ENCODE assay signal across 8 cellular contexts in genomic region chr3:101809178-101810022, GRCh38. TPM values are rescaled to one million over a fixed set of nuclear protein-coding genes. Genes with fewer than 3 reads are reported as not detected.
A peak's percentile ranks its signal among the peaks of the same experiment; 100 is the strongest.
DNase-seq lines count a peak whose midpoint lies in the region; ATAC-seq, FAIRE-seq and TF ChIP-seq lines count a peak whose summit lies in the region.

No MANE protein-coding gene starts in this region.

- H3K9me3 ChIP-seq in H9 (ENCODE audit: control insufficient read depth, low read depth, low read length): no peaks in the 10 kb centered on the region
- no peaks in the 10 kb centered on the region for H3K9me3 ChIP-seq in small intestine (ENCODE audit: control insufficient read depth, low read depth)

- no peak overlapping the region for H3K4me3 ChIP-seq in small intestine (ENCODE audit: low read depth in 1 of 2, low read length in 2 of 2)

- no peak overlapping the region for H2BK20ac ChIP-seq in H9 (ENCODE audit: low read depth, low read length, poor library complexity, severe bottlenecking)

- no peak overlapping the region for H3T11ph ChIP-seq in H9 (ENCODE audit: low read length)

- no peak overlapping the region for H4K91ac ChIP-seq in H9 (ENCODE audit: insufficient read length, low read depth, low read length)

- H3K27me3 Mint-ChIP-seq in H9 (ENCODE audit: low read depth): no peaks in the 10 kb centered on the region
- H3K27me3 Mint-ChIP-seq in activated naive CD8-positive, alpha-beta T cell treated with anti-CD3 and anti-CD28 coated beads, Interleukin-2, amount 50 U/mL, for 24 hours: no peaks in the 10 kb centered on the region

- H3K56ac ChIP-seq in H9 (ENCODE audit: insufficient read length, low read depth, low read length): no peak overlapping the region

- no peaks in the 10 kb centered on the region for H3K23me2 ChIP-seq in H9 (ENCODE audit: insufficient read length, low read depth, low read length, poor library complexity, severe bottlenecking)

- no peak overlapping the region for H3K4me3 Mint-ChIP-seq in H9
- no peak overlapping the region for H3K4me3 Mint-ChIP-seq in activated naive CD8-positive, alpha-beta T cell treated with anti-CD3 and anti-CD28 coated beads, Interleukin-2, amount 50 U/mL, for 24 hours

- H3K4ac ChIP-seq in H9 (ENCODE audit: low read depth, low read length): no peak overlapping the region

- ATAC-seq in activated naive CD8-positive, alpha-beta T cell treated with anti-CD3 and anti-CD28 coated beads, Interleukin-2, amount 50 U/mL, for 24 hours: peak; percentile 58

- H3K36me3 ChIP-seq in small intestine (ENCODE audit: control insufficient read depth in 2 of 2, insufficient read depth in 2 of 2, low read length in 2 of 2): no peaks in the 10 kb centered on the region

- no peak overlapping the region for H3K14ac ChIP-seq in H9 (ENCODE audit: insufficient read depth, low read length)

- H3K18ac ChIP-seq in H9 (ENCODE audit: insufficient read length, low read depth, low read length): no peak overlapping the region

- no peak overlapping the region for H2BK15ac ChIP-seq in H9 (ENCODE audit: low read depth, low read length)

- TF ChIP-seq CTCF in H9 (conservative IDR thresholded peaks at IDR 0.05): peak; percentile 79

- H2BK120ac ChIP-seq in H9 (ENCODE audit: low read depth, low read length, poor library complexity, severe bottlenecking): no peak overlapping the region

- H2AFZ ChIP-seq in H9 (ENCODE audit: low read length): no peak overlapping the region

- H3K79me1 ChIP-seq in H9 (ENCODE audit: insufficient read depth, low read depth, low read length, poor library complexity, severe bottlenecking): no peaks in the 10 kb centered on the region

- peaks cover 0 to 2% (median 2%) of the 10 kb centered on the region in 3 experiments; a peak in 5 of 7 replicates for H3K36me3 Mint-ChIP-seq in H9 (ENCODE audit: insufficient read depth in 1 of 3, low read depth in 3 of 3)
- H3K36me3 Mint-ChIP-seq in activated naive CD8-positive, alpha-beta T cell treated with anti-CD3 and anti-CD28 coated beads, Interleukin-2, amount 50 U/mL, for 24 hours (ENCODE audit: low read depth): peaks cover 3% of the 10 kb centered on the region

- no peak overlapping the region for H2BK5ac ChIP-seq in H9 (ENCODE audit: insufficient read length, low read length)

- H2AK5ac ChIP-seq in H9 (ENCODE audit: insufficient read length, low read length): no peak overlapping the region

- H4K5ac ChIP-seq in H9 (ENCODE audit: insufficient read length, low read depth, low read length): no peak overlapping the region

- no peak overlapping the region for H3K9ac ChIP-seq in H9 (ENCODE audit: extremely low read depth, insufficient read length, low read length)

- no peak overlapping the region for H2BK12ac ChIP-seq in H9 (ENCODE audit: insufficient read length, low read depth, low read length)

- H3K4me1 Mint-ChIP-seq in H9: peaks cover 7 to 10% of the 10 kb centered on the region in 2 experiments
- peaks cover 45% of the 10 kb centered on the region for H3K4me1 Mint-ChIP-seq in activated naive CD8-positive, alpha-beta T cell treated with anti-CD3 and anti-CD28 coated beads, Interleukin-2, amount 50 U/mL, for 24 hours

- H3K23ac ChIP-seq in H9 (ENCODE audit: insufficient read length, low read depth, low read length): no peak overlapping the region

- peak; percentile 84 for FAIRE-seq in small intestine (lab: Jason Lieb, UNC)

- H4K20me1 ChIP-seq in H9 (ENCODE audit: control insufficient read depth, insufficient read depth, insufficient read length): no peaks in the 10 kb centered on the region

- no peaks in the 10 kb centered on the region for H3K79me2 ChIP-seq in H9 (ENCODE audit: insufficient read depth, low read length)

- DNase-seq in NCI-H146 (lab: John Stamatoyannopoulos, UW) (peak; percentile 23), NCI-H146 treated with DMSO at 0.1 percent for 48 hours (lab: John Stamatoyannopoulos, UW; ENCODE audit: unreplicated experiment) (no peak), H9 (no peak), NOMO-1 treated with DMSO at 0.1 percent for 48 hours (lab: John Stamatoyannopoulos, UW; ENCODE audit: unreplicated experiment) (peak; percentile 71), hepatic stellate cell (ENCODE audit: low spot score) (peak; percentile 25), small intestine (peak; percentile 54), cortex of kidney (lab: John Stamatoyannopoulos, UW) (no peak)
- DNase-seq in activated naive CD8-positive, alpha-beta T cell treated with anti-CD3 and anti-CD28 coated beads, Interleukin-2, amount 50 U/mL, for 24 hours: peak; percentile 29

- no peak overlapping the region for H4K8ac ChIP-seq in H9 (replicated peaks; ENCODE audit: insufficient read length, low read depth, low read length)

- no peaks in the 10 kb centered on the region for H3K27me3 ChIP-seq in H9 (ENCODE audit: insufficient read depth, low read length)
- H3K27me3 ChIP-seq in small intestine (ENCODE audit: control insufficient read depth in 2 of 2, insufficient read depth in 2 of 2, low read length in 2 of 2): no peaks in the 10 kb centered on the region

- no peaks in the 10 kb centered on the region for H3K9me3 Mint-ChIP-seq in H9
- H3K9me3 Mint-ChIP-seq in activated naive CD8-positive, alpha-beta T cell treated with anti-CD3 and anti-CD28 coated beads, Interleukin-2, amount 50 U/mL, for 24 hours: no peaks in the 10 kb centered on the region

- H3K27ac Mint-ChIP-seq in H9: no peak overlapping the region
- H3K27ac Mint-ChIP-seq in activated naive CD8-positive, alpha-beta T cell treated with anti-CD3 and anti-CD28 coated beads, Interleukin-2, amount 50 U/mL, for 24 hours: peak overlapping the region; percentile 1

- H3K27ac ChIP-seq in H9 (ENCODE audit: insufficient read length, low read depth, low read length) (no peak overlapping the region), small intestine (ENCODE audit: low read depth in 1 of 2, low read length in 1 of 2) (no peak overlapping the region)

- H3K4me1 ChIP-seq in H9 (ENCODE audit: insufficient read depth, low read length): no peaks in the 10 kb centered on the region
- no peaks in the 10 kb centered on the region for H3K4me1 ChIP-seq in small intestine (ENCODE audit: control insufficient read depth in 2 of 2, insufficient read depth in 1 of 2, low read depth in 1 of 2, low read length in 1 of 2)

- H3K4me2 ChIP-seq in H9 (ENCODE audit: insufficient read depth, insufficient read length, low read length): no peak overlapping the region

RNA-seq across cellular contexts. Expression of gene NXPE3, which starts 30.4 kb away (rescaled TPM):
- total RNA-seq in H9 (2021): 15.9 and 16.6 TPM in 2 replicates
- polyA plus RNA-seq in small intestine: 1 to 10 TPM in 1 of 3 donors, under 1 TPM in 2; 0.45 to 5.4 (median 0.81) TPM

RNA-seq across cellular contexts. Expression of gene NFKBIZ, which starts 39.9 kb away (rescaled TPM):
- 11.1 TPM in 2 replicates for total RNA-seq in H9 (2021)
- 10 to 100 TPM; 10.3 to 27.1 (median 23.7) TPM for polyA plus RNA-seq in small intestine

Comparison
In these comparisons a context has a peak if more than half of its experiments do, and no peak if none do; other contexts are left out.
1. DNase-seq: peak in NCI-H146 (single experiment), NOMO-1 treated with DMSO at 0.1 percent for 48 hours (single experiment), activated naive CD8-positive, alpha-beta T cell treated with anti-CD3 and anti-CD28 coated beads, Interleukin-2, amount 50 U/mL, for 24 hours (single experiment), hepatic stellate cell (single experiment) and small intestine (single experiment); none in NCI-H146 treated with DMSO at 0.1 percent for 48 hours (single experiment), H9 (single experiment) and cortex of kidney (single experiment).